Comparison of ENCODE assay signal across 20 cellular contexts in genomic region chr11:86625544-86625943, GRCh38. TPM values are rescaled to one million over a fixed set of nuclear protein-coding genes. Genes with fewer than 3 reads are reported as not detected.
DNase-seq lines count a peak whose midpoint lies in the region; ATAC-seq and TF ChIP-seq lines count a peak whose summit lies in the region.
"Had no signal": no experiment of that assay in that cellular context is flagged by ENCODE, and none has a peak within 500 bp of the region (broad histone marks: within the 10 kb centered on the region; RNA-seq: fewer than 3 reads in every experiment).

No MANE protein-coding gene starts in this region.

- no peaks in the 10 kb centered on the region for H3K36me3 ChIP-seq in GM23248 (ENCODE audit: low read depth)
- no peaks in the 10 kb centered on the region for H3K36me3 ChIP-seq in skeletal muscle tissue (ENCODE audit: control insufficient read depth in 3 of 3, insufficient read depth in 3 of 3, low read length in 3 of 3)
- H3K36me3 ChIP-seq in colonic mucosa, result no peaks in the 10 kb centered on the region
- H3K36me3 ChIP-seq: BE2C, heart left ventricle, neural progenitor cell, right atrium auricular region had no signal

- peak; percentile 41 for ATAC-seq in GM18909 (IDR thresholded peaks at IDR 0.05; ENCODE audit: poor library complexity, unreplicated experiment)
- peak; percentile 55 for ATAC-seq in HG03565 (IDR thresholded peaks at IDR 0.05; ENCODE audit: unreplicated experiment)
- ATAC-seq: heart left ventricle had no signal

- H3K27me3 ChIP-seq in GM23248 (replicated peaks; ENCODE audit: insufficient read depth), result no peaks in the 10 kb centered on the region
- no peaks in the 10 kb centered on the region for H3K27me3 ChIP-seq in skeletal muscle tissue (ENCODE audit: control insufficient read depth in 3 of 3, insufficient read depth in 3 of 3, low read length in 3 of 3)
- no peaks in the 10 kb centered on the region for H3K27me3 ChIP-seq in colonic mucosa
- H3K27me3 ChIP-seq: BE2C, heart left ventricle, neural progenitor cell, right atrium auricular region had no signal

- no peaks in the 10 kb centered on the region for H3K79me2 ChIP-seq in GM23248 (ENCODE audit: insufficient read depth)

- peaks cover 81% of the 10 kb centered on the region for H3K4me1 ChIP-seq in GM23248 (ENCODE audit: insufficient read depth)
- peaks cover 34 to 66% (median 41%) of the 10 kb centered on the region in 3 donors for H3K4me1 ChIP-seq in skeletal muscle tissue (ENCODE audit: control insufficient read depth in 3 of 3, insufficient read depth in 3 of 3, low read length in 3 of 3)
- no peaks in the 10 kb centered on the region for H3K4me1 ChIP-seq in colonic mucosa
- H3K4me1 ChIP-seq: BE2C had no signal

- no peak overlapping the region for H3K27ac Mint-ChIP-seq in activated naive CD8-positive, alpha-beta T cell treated with anti-CD3 and anti-CD28 coated beads for 36 hours
- H3K27ac Mint-ChIP-seq: activated naive CD4-positive, alpha-beta T cell treated with anti-CD3 and anti-CD28 coated beads for 36 hours; brain; dendritic cell treated with granulocyte-macrophage colony-stimulating factor and Interleukin-4, amounts not matched to agents 40 ng/mL and 50 ng/mL, for 4 days; IgD-negative memory B cell; mesothelial cell of epicardium; neural progenitor cell had no signal

- H3K9me3 Mint-ChIP-seq in activated naive CD8-positive, alpha-beta T cell treated with anti-CD3 and anti-CD28 coated beads for 36 hours, result no peaks in the 10 kb centered on the region
- H3K9me3 Mint-ChIP-seq: activated naive CD4-positive, alpha-beta T cell treated with anti-CD3 and anti-CD28 coated beads for 36 hours; brain; dendritic cell treated with granulocyte-macrophage colony-stimulating factor and Interleukin-4, amounts not matched to agents 40 ng/mL and 50 ng/mL, for 4 days; IgD-negative memory B cell; neural progenitor cell had no signal

- no peaks in the 10 kb centered on the region for H3K4me1 Mint-ChIP-seq in activated naive CD8-positive, alpha-beta T cell treated with anti-CD3 and anti-CD28 coated beads for 36 hours
- H3K4me1 Mint-ChIP-seq: IgD-negative memory B cell had no signal

- no peaks in the 10 kb centered on the region for H3K36me3 Mint-ChIP-seq in activated naive CD8-positive, alpha-beta T cell treated with anti-CD3 and anti-CD28 coated beads for 36 hours
- H3K36me3 Mint-ChIP-seq: brain, IgD-negative memory B cell, mesothelial cell of epicardium, neural progenitor cell had no signal

- H2AFZ ChIP-seq in GM23248, result no peak overlapping the region
- H2AFZ ChIP-seq: neural progenitor cell had no signal

- no peak overlapping the region for H3K4me3 Mint-ChIP-seq in activated naive CD8-positive, alpha-beta T cell treated with anti-CD3 and anti-CD28 coated beads for 36 hours
- H3K4me3 Mint-ChIP-seq: activated naive CD4-positive, alpha-beta T cell treated with anti-CD3 and anti-CD28 coated beads for 36 hours; brain; dendritic cell treated with granulocyte-macrophage colony-stimulating factor and Interleukin-4, amounts not matched to agents 40 ng/mL and 50 ng/mL, for 4 days; IgD-negative memory B cell; mesothelial cell of epicardium; neural progenitor cell had no signal

- TF ChIP-seq CTCF in colonic mucosa (IDR thresholded peaks at IDR 0.05), result no peak

- in situ Hi-C loops in GM23248 (cut with MboI), result no loop called here

- DNase-seq in GM23248, result peak; percentile 59
- DNase-seq in NCI-H1417 treated with DMSO at 0.1 percent for 48 hours (lab: John Stamatoyannopoulos, UW), result no peak
- no peak for DNase-seq in colonic mucosa
- no peak for DNase-seq in activated naive CD8-positive, alpha-beta T cell treated with anti-CD3 and anti-CD28 coated beads for 36 hours
- DNase-seq: activated naive CD4-positive, alpha-beta T cell treated with anti-CD3 and anti-CD28 coated beads for 36 hours; BE2C; erythroblast; GF-D8; heart left ventricle; NCI-H2171; stimulated activated CD4-positive, alpha-beta T cell treated with anti-CD3 and anti-CD28 coated beads, Interleukin-2, amount 100 ng/mL, for 24 hours had no signal

- H3K27ac ChIP-seq in GM23248 (0 out of 2 replicates have a peak overlapping the region, but pooled peaks have one; percentile 12), skeletal muscle tissue (ENCODE audit: low read depth, low read length) (peak overlapping the region; percentile 2), colonic mucosa (no peak overlapping the region)
- H3K27ac ChIP-seq: neural progenitor cell had no signal

- intact Hi-C loops in colonic mucosa (cut with DNase I), result no loop called here

- no peaks in the 10 kb centered on the region for H3K9me2 ChIP-seq in GM23248 (ENCODE audit: insufficient read depth)

- no peaks in the 10 kb centered on the region for H4K20me1 ChIP-seq in GM23248 (ENCODE audit: insufficient read depth)

- H3K4me3 ChIP-seq in GM23248 (no peak overlapping the region), skeletal muscle tissue (ENCODE audit: low read length in 3 of 3) (no peak overlapping the region), colonic mucosa (no peak overlapping the region)
- H3K4me3 ChIP-seq: heart left ventricle, neural progenitor cell, right atrium auricular region had no signal

- peaks cover 36% of the 10 kb centered on the region for H3F3A ChIP-seq in GM23248 (ENCODE audit: insufficient read depth)

- H3K9ac ChIP-seq in GM23248, result no peak overlapping the region
- no peak overlapping the region for H3K9ac ChIP-seq in skeletal muscle tissue (ENCODE audit: low read depth in 1 of 3, low read length in 3 of 3)
- no peak overlapping the region for H3K9ac ChIP-seq in colonic mucosa (ENCODE audit: low read depth in 2 of 2, low read length in 2 of 2)
- H3K9ac ChIP-seq: neural progenitor cell had no signal

- H3K9me3 ChIP-seq in GM23248 (ENCODE audit: low read depth), result no peaks in the 10 kb centered on the region
- no peaks in the 10 kb centered on the region for H3K9me3 ChIP-seq in skeletal muscle tissue (ENCODE audit: control insufficient read depth in 3 of 3, low read length in 3 of 3)
- no peaks in the 10 kb centered on the region for H3K9me3 ChIP-seq in colonic mucosa
- H3K9me3 ChIP-seq: BE2C, heart left ventricle, right atrium auricular region had no signal

- 35 to 44% methylated on average over 2 of the region's 2 CpGs for WGBS in GM23248 (ENCODE audit: low coverage in 1 of 2, low lambda C conversion rate in 2 of 2, missing lambda C conversion rate in 2 of 2), 2 experiments

- peak overlapping the region; percentile 8 for H3K4me2 ChIP-seq in GM23248 (ENCODE audit: unreplicated experiment)
- H3K4me2 ChIP-seq: neural progenitor cell had no signal

- peaks cover 6% of the 10 kb centered on the region for H3K27me3 Mint-ChIP-seq in activated naive CD8-positive, alpha-beta T cell treated with anti-CD3 and anti-CD28 coated beads for 36 hours
- H3K27me3 Mint-ChIP-seq: brain; dendritic cell treated with granulocyte-macrophage colony-stimulating factor and Interleukin-4, amounts not matched to agents 40 ng/mL and 50 ng/mL, for 4 days had no signal

RNA-seq across cellular contexts. Expression of gene ME3, which starts 46.9 kb away (rescaled TPM):
- 7.7 and 10.9 TPM in 2 replicates for total RNA-seq in GM23248 (2014; rRNA removed; shearing (Covaris generic))
- 7.5 TPM in 2 replicates for polyA plus RNA-seq in GM23248 (2016; fragmentation: Nextera tagmentation; extraction: Ambion mirVana)
- total RNA-seq in skeletal muscle tissue, result 16.7 TPM
- 10 to 100 TPM; 13.8 to 20.3 TPM for total RNA-seq in colonic mucosa
- 1 to 10 TPM; 3.8 to 4.8 TPM for total RNA-seq in activated naive CD8-positive, alpha-beta T cell treated with anti-CD3 and anti-CD28 coated beads for 36 hours
- polyA plus RNA-seq: IgD-negative memory B cell had no signal
